17 cellular contexts compared by ENCODE assay signal in the genomic region with DNA sequence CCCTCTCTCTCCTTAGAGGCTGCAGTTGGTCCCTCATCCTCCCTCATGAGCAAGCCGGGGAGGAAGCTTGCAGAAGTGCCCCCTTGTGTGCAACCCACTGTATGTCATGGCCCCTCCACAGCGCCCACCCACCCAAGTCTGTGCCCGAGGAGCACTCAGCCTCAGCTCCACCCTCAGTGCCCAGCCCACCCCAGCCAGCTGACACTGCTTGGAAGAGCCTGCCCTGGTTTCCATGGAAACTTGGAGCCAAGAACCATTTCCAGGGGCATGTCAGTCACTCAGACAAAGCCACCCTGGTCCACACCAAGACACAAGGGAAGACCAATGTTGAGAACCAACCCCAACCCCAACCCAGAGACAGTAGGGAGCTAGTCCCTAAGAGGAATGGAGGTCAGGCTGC.
"Had no signal": no experiment of that assay in that cellular context is flagged by ENCODE, and none has a peak within 500 bp of the region (broad histone marks: within the 10 kb centered on the region; RNA-seq: fewer than 3 reads in every experiment).

No MANE protein-coding gene starts in this region.

- H3K4me1 ChIP-seq: foreskin keratinocyte, parathyroid adenoma had no signal

- H3K36me3 ChIP-seq: colonic mucosa, tibial artery had no signal

- DNase-seq: activated B cell treated with CpG ODN at 0.5 μM for 24 hours; activated CD4-positive, alpha-beta memory T cell treated with anti-CD3 and anti-CD28 coated beads for 36 hours; activated CD4-positive, alpha-beta T cell treated with anti-CD3 and anti-CD28 coated beads for 4 hours; activated naive CD4-positive, alpha-beta T cell treated with anti-CD3 and anti-CD28 coated beads for 36 hours; activated T-cell treated with anti-CD3 and anti-CD28 coated beads, Interleukin-2, amount 50 U/mL, for 4 hours; body of pancreas; colonic mucosa; foreskin keratinocyte; left cardiac atrium; midbrain; stimulated activated naive CD8-positive, alpha-beta T cell treated with anti-CD3 and anti-CD28 coated beads, Interleukin-15, Interleukin-2, amounts not matched to agents 100 U/mL and 50 U/mL, for 24 hours; substantia nigra; tibial artery had no signal

- H3K27ac ChIP-seq: body of pancreas, colonic mucosa, foreskin keratinocyte, hepatocyte, parathyroid adenoma, tibial artery had no signal

- H3K9ac ChIP-seq: parathyroid adenoma had no signal

- H3K27ac Mint-ChIP-seq: activated B cell treated with CpG ODN at 0.5 μM for 24 hours; activated CD4-positive, alpha-beta memory T cell treated with anti-CD3 and anti-CD28 coated beads for 36 hours; activated naive CD4-positive, alpha-beta T cell treated with anti-CD3 and anti-CD28 coated beads for 36 hours; T-helper 2 cell treated with Interferon-gamma antibody and Interleukin-4, amounts not matched to agents 5 μg/mL and 100 μg/mL, for 36 hours had no signal

- H3K4me3 Mint-ChIP-seq: activated naive CD4-positive, alpha-beta T cell treated with anti-CD3 and anti-CD28 coated beads for 36 hours; activated T-cell treated with anti-CD3 and anti-CD28 coated beads, Interleukin-2, amount 50 U/mL, for 4 hours had no signal

- H3K9me3 Mint-ChIP-seq: activated B cell treated with CpG ODN at 0.5 μM for 24 hours; activated CD4-positive, alpha-beta memory T cell treated with anti-CD3 and anti-CD28 coated beads for 36 hours; activated naive CD4-positive, alpha-beta T cell treated with anti-CD3 and anti-CD28 coated beads for 36 hours; activated T-cell treated with anti-CD3 and anti-CD28 coated beads, Interleukin-2, amount 50 U/mL, for 4 hours; central memory CD8-positive, alpha-beta T cell; T-helper 2 cell treated with Interferon-gamma antibody and Interleukin-4, amounts not matched to agents 5 μg/mL and 100 μg/mL, for 36 hours had no signal

- H2AFZ ChIP-seq: hepatocyte, parathyroid adenoma had no signal

- H3K4me2 ChIP-seq: hepatocyte had no signal

- H3K36me3 Mint-ChIP-seq: activated CD4-positive, alpha-beta memory T cell treated with anti-CD3 and anti-CD28 coated beads for 36 hours had no signal

- ATAC-seq: activated T-cell treated with anti-CD3 and anti-CD28 coated beads, Interleukin-2, amount 50 U/mL, for 4 hours; body of pancreas; foreskin keratinocyte; left cardiac atrium; stimulated activated naive CD8-positive, alpha-beta T cell treated with anti-CD3 and anti-CD28 coated beads, Interleukin-15, Interleukin-2, amounts not matched to agents 100 U/mL and 50 U/mL, for 24 hours had no signal

- H3K4me3 ChIP-seq: body of pancreas, colonic mucosa, hepatocyte, tibial artery had no signal

- H3K9me3 ChIP-seq: body of pancreas, colonic mucosa, tibial artery had no signal

- H3K79me2 ChIP-seq: hepatocyte, parathyroid adenoma had no signal
